Comparison of ENCODE assay signal across 9 cellular contexts in the genomic region with DNA sequence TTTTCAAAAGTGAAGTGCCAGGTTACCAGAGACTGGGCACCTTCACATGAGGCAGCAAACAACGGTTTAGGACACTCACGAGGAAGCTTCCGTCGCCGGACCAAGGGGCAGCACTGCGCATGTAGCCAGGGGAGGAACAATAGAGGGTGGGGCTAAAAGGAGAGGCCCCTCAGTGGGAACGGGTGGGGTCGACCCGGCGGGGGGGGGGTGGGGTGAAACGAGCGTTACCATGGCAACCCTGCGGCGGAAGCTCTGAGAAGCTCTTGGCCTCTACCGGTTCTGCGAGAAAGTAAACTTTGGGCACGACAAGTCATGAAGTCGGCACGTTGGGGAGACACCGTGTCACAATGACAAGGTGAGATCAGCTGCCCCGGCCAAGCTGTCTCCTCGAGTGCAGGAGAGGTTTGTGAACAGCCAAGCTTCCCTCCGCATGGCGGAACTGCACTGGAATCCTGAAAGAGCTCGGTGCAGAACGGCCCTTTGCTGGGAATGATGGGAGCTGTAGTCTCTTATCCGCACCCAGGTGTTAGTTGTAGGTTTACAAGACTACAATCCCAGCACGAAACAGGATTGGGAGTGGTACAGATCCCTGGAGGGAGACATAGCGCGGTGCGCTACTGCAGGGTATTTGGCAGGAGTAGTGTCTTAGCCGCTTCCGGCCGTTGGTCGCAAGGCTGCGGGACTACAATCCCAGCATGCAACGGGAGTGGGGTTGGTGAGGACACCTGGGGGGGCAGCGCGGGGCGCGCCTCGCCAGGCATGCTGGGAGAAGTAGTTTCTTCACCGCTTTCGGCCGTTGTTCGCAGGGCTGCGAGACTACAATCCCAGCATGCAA.
DNase-seq lines count a peak whose midpoint lies in the region; ATAC-seq, FAIRE-seq and TF ChIP-seq lines count a peak whose summit lies in the region.
"Had no signal": no experiment of that assay in that cellular context is flagged by ENCODE, and none has a peak within 500 bp of the region (broad histone marks: within the 10 kb centered on the region; RNA-seq: fewer than 3 reads in every experiment).

No MANE protein-coding gene starts in this region.

- DNase-seq in HepG2 (ENCODE audit: low spot score) (no peak), T-helper 17 cell (peak; percentile 70 to 77 (median 72)), left lobe of liver (ENCODE audit: low spot score) (peak; percentile 96), epidermal melanocyte (ENCODE audit: insufficient read length, low spot score) (no peak)
- DNase-seq in stimulated activated CD4-positive, alpha-beta T cell treated with anti-CD3 and anti-CD28 coated beads, TNF-alpha, amount 100 ng/mL, for 48 hours (ENCODE audit: low read depth in 3 of 3) = peak; percentile 71 to 87 (median 76)

- TF ChIP-seq CTCF in liver (IDR thresholded peaks at IDR 0.05; ENCODE audit: low read depth, low read length, missing input control) (no peak), HepG2 (CRISPR knock-in tag; IDR thresholded peaks at IDR 0.05) (no peak)

- H3K27me3 Mint-ChIP-seq in T-helper 17 cell = no peaks in the 10 kb centered on the region

- POLR2A ChIA-PET in HepG2 (lab: Yijun Ruan, JAX) = no interaction called here

- H3K79me2 ChIP-seq in HepG2 (ENCODE audit: insufficient read depth, low read length) = no peaks in the 10 kb centered on the region

- WGBS in liver = 3% methylated on average over 47 of the region's 47 CpGs
- 64% methylated on average over 39 of the region's 47 CpGs for WGBS in HepG2 (ENCODE audit: low lambda C conversion rate)

- no peaks in the 10 kb centered on the region for H3K36me3 Mint-ChIP-seq in T-helper 17 cell (ENCODE audit: low read depth)

- peaks cover 4% of the 10 kb centered on the region for H3K4me1 Mint-ChIP-seq in T-helper 17 cell

- no peaks in the 10 kb centered on the region for H3K27me3 ChIP-seq in liver (ENCODE audit: control insufficient read depth in 4 of 4, insufficient read depth in 4 of 4, low read length in 3 of 4)
- no peaks in the 10 kb centered on the region for H3K27me3 ChIP-seq in HepG2 (ENCODE audit: control insufficient read depth in 1 of 2, insufficient read depth in 2 of 2, low read length in 2 of 2)

- peak overlapping the region; percentile 80 for H3K27ac Mint-ChIP-seq in T-helper 17 cell

- H3K9me3 ChIP-seq in liver (ENCODE audit: control insufficient read depth in 4 of 4, low read length in 3 of 4) (peaks cover 0 to 3% (median 1%) of the 10 kb centered on the region in 4 donors), HepG2 (ENCODE audit: low read length) (peaks cover 89% of the 10 kb centered on the region), T-helper 17 cell (ENCODE audit: control insufficient read depth, low read length, poor library complexity, severe bottlenecking) (no peaks in the 10 kb centered on the region)

- peak overlapping the region; percentile 75 to 100 (median 93) for H3K4me3 ChIP-seq in liver (ENCODE audit: low read depth in 1 of 3, low read length in 3 of 3)
- H3K4me3 ChIP-seq in HepG2 (replicated peaks in 1 of 3; ENCODE audit: insufficient read depth in 1 of 3, low read depth in 2 of 3, low read length in 3 of 3) = no peak overlapping the region

- no peak overlapping the region for H3K4me2 ChIP-seq in HepG2 (ENCODE audit: low read depth, low read length)

- no peak for TF ChIP-seq RAD21 in liver (IDR thresholded peaks at IDR 0.05)
- TF ChIP-seq RAD21 in HepG2 (CRISPR knock-in tag; IDR thresholded peaks at IDR 0.05) = no peak

- FAIRE-seq in HepG2 (lab: Jason Lieb, UNC) = no peak
- FAIRE-seq: G401.6 had no signal

- intact Hi-C loops in HepG2 (cut with micrococcal nuclease; ENCODE audit: unreplicated experiment) = no loop called here

- no TSS peak for BruUV-seq in HepG2 (replicated peaks; lab: Mats Ljungman, UMichigan)

- no peaks in the 10 kb centered on the region for H3K36me3 ChIP-seq in liver (ENCODE audit: control insufficient read depth in 4 of 4, insufficient read depth in 3 of 4, low read depth in 1 of 4, low read length in 3 of 4)
- no peaks in the 10 kb centered on the region for H3K36me3 ChIP-seq in HepG2 (replicated peaks in 1 of 2; ENCODE audit: control insufficient read depth in 1 of 2, insufficient read depth in 2 of 2, low read length in 2 of 2)

- in situ Hi-C loops in HepG2 (cut with HindIII; ENCODE audit: extremely low pct_ligation_motif_present, low pct_unique_long_range_greater_than_20kb) = no loop called here

- H3K4me1 ChIP-seq in liver (ENCODE audit: control insufficient read depth in 4 of 4, insufficient read depth in 4 of 4, low read length in 3 of 4) = peaks cover 2 to 15% (median 12%) of the 10 kb centered on the region in 4 donors
- no peaks in the 10 kb centered on the region for H3K4me1 ChIP-seq in HepG2 (ENCODE audit: insufficient read depth, low read length)

- H3K27ac ChIP-seq in liver (ENCODE audit: low read depth in 1 of 2, low read length in 2 of 2) (peak overlapping the region; percentile 94 to 99), HepG2 (ENCODE audit: extremely low read length, insufficient read depth, low read length) (no peak overlapping the region), angular gyrus (ENCODE audit: low read depth, low read length) (peak overlapping the region; percentile 100)

- peak overlapping the region; percentile 93 for H3K4me3 Mint-ChIP-seq in T-helper 17 cell

- ATAC-seq in HepG2 (no peak), T-helper 17 cell (peak; percentile 97), left lobe of liver (peak; percentile 97), GM18870 (IDR thresholded peaks at IDR 0.05; ENCODE audit: unreplicated experiment) (no peak)

- TF ChIP-seq EP300 in HepG2 (IDR thresholded peaks at IDR 0.05; ENCODE audit: low read depth in 2 of 2, low read length in 2 of 2) (no peak), HepG2 (CRISPR knock-in tag; IDR thresholded peaks at IDR 0.05; ENCODE audit: borderline replicate concordance) (no peak)

- CTCF ChIA-PET in HepG2 (lab: Yijun Ruan, JAX; ENCODE audit: low intra/inter-chr PET ratio, low total read pairs) = no interaction called here

- H2AFZ ChIP-seq in HepG2 (ENCODE audit: low read length) = no peak overlapping the region

- no peak for TF ChIP-seq POLR2A in HepG2 (IDR thresholded peaks at IDR 0.05; ENCODE audit: insufficient read depth in 1 of 2, low read depth in 2 of 2, low read length in 2 of 2)

- H3K9ac ChIP-seq in liver (ENCODE audit: low read depth in 1 of 2, low read length in 2 of 2) (peak overlapping the region; percentile 67 to 69), HepG2 (ENCODE audit: insufficient read depth, low read depth, low read length) (no peak overlapping the region)

- no peaks in the 10 kb centered on the region for H4K20me1 ChIP-seq in HepG2 (ENCODE audit: insufficient read depth, low read length)

TF ChIP-seq in liver, 16 proteins besides CTCF, POLR2A, EP300 and RAD21 (continues in another document):
- TF ChIP-seq RXRA (IDR thresholded peaks at IDR 0.05) (peak; percentile 87 to 93), NR2F2 (IDR thresholded peaks at IDR 0.05) (no peak), TAF1 (conservative IDR thresholded peaks at IDR 0.05) (no peak), YY1 (IDR thresholded peaks at IDR 0.05) (peak; percentile 92), JUND (IDR thresholded peaks at IDR 0.05) (no peak), FOXA1 (IDR thresholded peaks at IDR 0.05) (peak; percentile 5), FOXA2 (IDR thresholded peaks at IDR 0.05) (no peak)
- TF ChIP-seq, protein P1, sequence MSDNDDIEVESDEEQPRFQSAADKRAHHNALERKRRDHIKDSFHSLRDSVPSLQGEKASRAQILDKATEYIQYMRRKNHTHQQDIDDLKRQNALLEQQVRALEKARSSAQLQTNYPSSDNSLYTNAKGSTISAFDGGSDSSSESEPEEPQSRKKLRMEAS (IDR thresholded peaks at IDR 0.05) = peak; percentile 80
- TF ChIP-seq, protein P2, sequence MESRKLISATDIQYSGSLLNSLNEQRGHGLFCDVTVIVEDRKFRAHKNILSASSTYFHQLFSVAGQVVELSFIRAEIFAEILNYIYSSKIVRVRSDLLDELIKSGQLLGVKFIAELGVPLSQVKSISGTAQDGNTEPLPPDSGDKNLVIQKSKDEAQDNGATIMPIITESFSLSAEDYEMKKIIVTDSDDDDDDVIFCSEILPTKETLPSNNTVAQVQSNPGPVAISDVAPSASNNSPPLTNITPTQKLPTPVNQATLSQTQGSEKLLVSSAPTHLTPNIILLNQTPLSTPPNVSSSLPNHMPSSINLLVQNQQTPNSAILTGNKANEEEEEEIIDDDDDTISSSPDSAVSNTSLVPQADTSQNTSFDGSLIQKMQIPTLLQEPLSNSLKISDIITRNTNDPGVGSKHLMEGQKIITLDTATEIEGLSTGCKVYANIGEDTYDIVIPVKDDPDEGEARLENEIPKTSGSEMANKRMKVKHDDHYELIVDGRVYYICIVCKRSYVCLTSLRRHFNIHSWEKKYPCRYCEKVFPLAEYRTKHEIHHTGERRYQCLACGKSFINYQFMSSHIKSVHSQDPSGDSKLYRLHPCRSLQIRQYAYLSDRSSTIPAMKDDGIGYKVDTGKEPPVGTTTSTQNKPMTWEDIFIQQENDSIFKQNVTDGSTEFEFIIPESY (IDR thresholded peaks at IDR 0.05) = peak; percentile 84

TF ChIP-seq in HepG2, 621 proteins besides CTCF, POLR2A, EP300 and RAD21 (continues in another document):
- TF ChIP-seq, protein P3, sequence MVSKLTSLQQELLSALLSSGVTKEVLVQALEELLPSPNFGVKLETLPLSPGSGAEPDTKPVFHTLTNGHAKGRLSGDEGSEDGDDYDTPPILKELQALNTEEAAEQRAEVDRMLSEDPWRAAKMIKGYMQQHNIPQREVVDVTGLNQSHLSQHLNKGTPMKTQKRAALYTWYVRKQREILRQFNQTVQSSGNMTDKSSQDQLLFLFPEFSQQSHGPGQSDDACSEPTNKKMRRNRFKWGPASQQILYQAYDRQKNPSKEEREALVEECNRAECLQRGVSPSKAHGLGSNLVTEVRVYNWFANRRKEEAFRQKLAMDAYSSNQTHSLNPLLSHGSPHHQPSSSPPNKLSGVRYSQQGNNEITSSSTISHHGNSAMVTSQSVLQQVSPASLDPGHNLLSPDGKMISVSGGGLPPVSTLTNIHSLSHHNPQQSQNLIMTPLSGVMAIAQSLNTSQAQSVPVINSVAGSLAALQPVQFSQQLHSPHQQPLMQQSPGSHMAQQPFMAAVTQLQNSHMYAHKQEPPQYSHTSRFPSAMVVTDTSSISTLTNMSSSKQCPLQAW (CRISPR knock-in tag; IDR thresholded peaks at IDR 0.05) = no peak

Comparison
In these comparisons a context has a peak if more than half of its experiments do, and no peak if none do; other contexts are left out.
1. H3K4me3 ChIP-seq: peak in liver (3 of 3); none in HepG2 (0 of 3).
2. ATAC-seq: peak in T-helper 17 cell (single experiment) and left lobe of liver (single experiment); none in HepG2 (single experiment) and GM18870 (single experiment).
3. DNase-seq: peak in T-helper 17 cell (3 of 3), left lobe of liver (single experiment) and stimulated activated CD4-positive, alpha-beta T cell treated with anti-CD3 and anti-CD28 coated beads, TNF-alpha, amount 100 ng/mL, for 48 hours (3 of 3); none in HepG2 (single experiment) and epidermal melanocyte (single experiment).